10 cellular contexts compared by ENCODE assay signal in the genomic region with DNA sequence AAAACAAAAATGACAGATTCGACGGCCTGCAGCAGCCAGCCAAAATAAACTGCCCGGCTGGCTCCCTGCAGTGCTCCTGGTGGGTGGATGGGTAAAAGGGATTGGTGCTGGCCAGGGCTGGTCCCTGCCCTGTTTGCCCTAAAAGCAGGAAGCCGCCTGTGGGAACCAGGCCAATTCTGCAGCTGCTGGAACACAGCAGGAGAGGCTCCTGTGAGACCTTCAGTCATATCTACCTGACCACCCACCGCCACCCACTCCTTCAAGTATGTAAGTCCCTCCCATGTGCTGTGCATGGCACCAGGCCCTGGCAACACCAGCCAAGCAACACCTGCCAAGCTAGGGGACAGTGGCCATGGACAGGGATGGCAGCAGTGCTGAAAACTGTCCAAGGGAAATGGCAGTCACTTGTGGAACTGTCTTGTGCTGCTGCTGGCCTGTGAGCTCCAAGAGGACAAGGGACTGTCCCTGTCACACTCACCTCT. TPM values are rescaled to one million over a fixed set of nuclear protein-coding genes. Genes with fewer than 3 reads are reported as not detected.
DNase-seq lines count a peak whose midpoint lies in the region; ATAC-seq and TF ChIP-seq lines count a peak whose summit lies in the region.
"Had no signal": no experiment of that assay in that cellular context is flagged by ENCODE, and none has a peak within 500 bp of the region (broad histone marks: within the 10 kb centered on the region; RNA-seq: fewer than 3 reads in every experiment).

No MANE protein-coding gene starts in this region.

- peaks cover 53% of the 10 kb centered on the region for H3K4me1 Mint-ChIP-seq in osteocyte (ENCODE audit: unreplicated experiment)
- peaks cover 73% of the 10 kb centered on the region for H3K4me1 Mint-ChIP-seq in nephron progenitor cell

- H3K27ac ChIP-seq in esophagus muscularis mucosa (replicated peaks in 1 of 4) = peak overlapping the region; percentile 73 to 85 (median 76)

- no peaks in the 10 kb centered on the region for H3K9me3 ChIP-seq in esophagus muscularis mucosa

- DNase-seq in DMS79 treated with DMSO at 0.1 percent for 48 hours (lab: John Stamatoyannopoulos, UW) = peak; percentile 48
- DNase-seq in NCI-H69 (lab: John Stamatoyannopoulos, UW) = peak; percentile 97
- DNase-seq in esophagus muscularis mucosa (ENCODE audit: extremely low spot score) = no peak
- DNase-seq in osteocyte (ENCODE audit: extremely low spot score, unreplicated experiment) = no peak
- no peak for DNase-seq in NK-92 (lab: John Stamatoyannopoulos, UW; ENCODE audit: unreplicated experiment)
- no peak for DNase-seq in nephron progenitor cell
- DNase-seq: activated CD8-positive, alpha-beta memory T cell treated with anti-CD3 and anti-CD28 coated beads for 24 hours; foreskin fibroblast had no signal

- no peaks in the 10 kb centered on the region for H3K27me3 ChIP-seq in esophagus muscularis mucosa

- peaks cover 0 to 28% (median 22%) of the 10 kb centered on the region in 4 donors for H3K36me3 ChIP-seq in esophagus muscularis mucosa

- H3K36me3 Mint-ChIP-seq in osteocyte (ENCODE audit: unreplicated experiment) (peaks cover 7% of the 10 kb centered on the region), nephron progenitor cell (ENCODE audit: low read depth) (no peaks in the 10 kb centered on the region)

- peak overlapping the region; percentile 80 for H3K27ac Mint-ChIP-seq in osteocyte (ENCODE audit: unreplicated experiment)
- no peak overlapping the region for H3K27ac Mint-ChIP-seq in nephron progenitor cell

- H3K4me3 ChIP-seq in esophagus muscularis mucosa = no peak overlapping the region

- no peaks in the 10 kb centered on the region for H3K27me3 Mint-ChIP-seq in osteocyte (ENCODE audit: unreplicated experiment)
- H3K27me3 Mint-ChIP-seq in nephron progenitor cell (ENCODE audit: low read depth, poor library complexity) = no peaks in the 10 kb centered on the region

- TF ChIP-seq CTCF in esophagus muscularis mucosa (IDR thresholded peaks at IDR 0.05) (no peak), osteocyte (IDR thresholded peaks at IDR 0.05) (no peak), nephron progenitor cell (IDR thresholded peaks at IDR 0.05) (no peak)

- 43% methylated on average over 4 of the region's 5 CpGs for WGBS in esophagus muscularis mucosa

- H3K4me3 Mint-ChIP-seq in osteocyte (ENCODE audit: unreplicated experiment) = no peak overlapping the region
- H3K4me3 Mint-ChIP-seq in nephron progenitor cell = no peak overlapping the region

- intact Hi-C loops in esophagus muscularis mucosa (cut with DNase I) = no loop called here

- no peak for TF ChIP-seq EP300 in esophagus muscularis mucosa (IDR thresholded peaks at IDR 0.05)

- no peak for TF ChIP-seq POLR2A in esophagus muscularis mucosa (IDR thresholded peaks at IDR 0.05; ENCODE audit: low read depth)

- peaks cover 94 to 100% (median 98%) of the 10 kb centered on the region in 4 donors for H3K4me1 ChIP-seq in esophagus muscularis mucosa

- ATAC-seq in GM19035 (IDR thresholded peaks at IDR 0.05; ENCODE audit: unreplicated experiment) (no peak), GM19397 (IDR thresholded peaks at IDR 0.05; ENCODE audit: unreplicated experiment) (no peak)

- H3K9me3 Mint-ChIP-seq in osteocyte (ENCODE audit: unreplicated experiment) = no peaks in the 10 kb centered on the region
- no peaks in the 10 kb centered on the region for H3K9me3 Mint-ChIP-seq in nephron progenitor cell

RNA-seq across cellular contexts. Expression of a gene that starts 48.7 kb away (rescaled TPM):
- total RNA-seq in esophagus muscularis mucosa (10 to 100 TPM; 38.8 to 63.5 (median 41.4) TPM), osteocyte (59.1 and 61.0 TPM in 2 replicates)

Comparison
In these comparisons a context has a peak if more than half of its experiments do, and no peak if none do; other contexts are left out.
1. DNase-seq: peak in DMS79 treated with DMSO at 0.1 percent for 48 hours (single experiment) and NCI-H69 (single experiment); none in esophagus muscularis mucosa (single experiment), osteocyte (single experiment), NK-92 (single experiment) and nephron progenitor cell (single experiment).